ENCODE assay signal across 1 cellular context in the genomic region with DNA sequence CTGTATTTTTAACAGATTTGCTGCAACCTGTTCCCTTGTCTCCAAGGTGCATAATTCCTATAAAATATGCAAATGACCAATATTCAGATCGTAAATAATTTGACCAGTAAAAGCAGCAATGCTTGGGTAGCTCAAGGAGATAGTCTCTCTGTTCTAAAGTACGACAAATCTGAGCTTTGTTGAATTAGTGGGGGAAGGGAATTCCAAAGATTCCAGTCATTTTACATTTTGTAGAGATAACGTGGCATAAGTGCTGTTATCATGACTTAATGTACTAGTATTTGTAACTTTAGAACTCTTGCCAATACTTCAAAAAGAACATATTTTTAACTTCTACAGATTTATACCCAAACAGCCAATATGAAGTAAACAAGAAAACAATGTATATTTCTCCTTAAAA.
TF ChIP-seq lines count a peak whose summit lies in the region.

No MANE protein-coding gene starts in this region.

TF ChIP-seq in GM23338, 12 proteins besides CTCF, POLR2A, EP300 and RAD21 (continued from another document):
- TF ChIP-seq, protein P1, sequence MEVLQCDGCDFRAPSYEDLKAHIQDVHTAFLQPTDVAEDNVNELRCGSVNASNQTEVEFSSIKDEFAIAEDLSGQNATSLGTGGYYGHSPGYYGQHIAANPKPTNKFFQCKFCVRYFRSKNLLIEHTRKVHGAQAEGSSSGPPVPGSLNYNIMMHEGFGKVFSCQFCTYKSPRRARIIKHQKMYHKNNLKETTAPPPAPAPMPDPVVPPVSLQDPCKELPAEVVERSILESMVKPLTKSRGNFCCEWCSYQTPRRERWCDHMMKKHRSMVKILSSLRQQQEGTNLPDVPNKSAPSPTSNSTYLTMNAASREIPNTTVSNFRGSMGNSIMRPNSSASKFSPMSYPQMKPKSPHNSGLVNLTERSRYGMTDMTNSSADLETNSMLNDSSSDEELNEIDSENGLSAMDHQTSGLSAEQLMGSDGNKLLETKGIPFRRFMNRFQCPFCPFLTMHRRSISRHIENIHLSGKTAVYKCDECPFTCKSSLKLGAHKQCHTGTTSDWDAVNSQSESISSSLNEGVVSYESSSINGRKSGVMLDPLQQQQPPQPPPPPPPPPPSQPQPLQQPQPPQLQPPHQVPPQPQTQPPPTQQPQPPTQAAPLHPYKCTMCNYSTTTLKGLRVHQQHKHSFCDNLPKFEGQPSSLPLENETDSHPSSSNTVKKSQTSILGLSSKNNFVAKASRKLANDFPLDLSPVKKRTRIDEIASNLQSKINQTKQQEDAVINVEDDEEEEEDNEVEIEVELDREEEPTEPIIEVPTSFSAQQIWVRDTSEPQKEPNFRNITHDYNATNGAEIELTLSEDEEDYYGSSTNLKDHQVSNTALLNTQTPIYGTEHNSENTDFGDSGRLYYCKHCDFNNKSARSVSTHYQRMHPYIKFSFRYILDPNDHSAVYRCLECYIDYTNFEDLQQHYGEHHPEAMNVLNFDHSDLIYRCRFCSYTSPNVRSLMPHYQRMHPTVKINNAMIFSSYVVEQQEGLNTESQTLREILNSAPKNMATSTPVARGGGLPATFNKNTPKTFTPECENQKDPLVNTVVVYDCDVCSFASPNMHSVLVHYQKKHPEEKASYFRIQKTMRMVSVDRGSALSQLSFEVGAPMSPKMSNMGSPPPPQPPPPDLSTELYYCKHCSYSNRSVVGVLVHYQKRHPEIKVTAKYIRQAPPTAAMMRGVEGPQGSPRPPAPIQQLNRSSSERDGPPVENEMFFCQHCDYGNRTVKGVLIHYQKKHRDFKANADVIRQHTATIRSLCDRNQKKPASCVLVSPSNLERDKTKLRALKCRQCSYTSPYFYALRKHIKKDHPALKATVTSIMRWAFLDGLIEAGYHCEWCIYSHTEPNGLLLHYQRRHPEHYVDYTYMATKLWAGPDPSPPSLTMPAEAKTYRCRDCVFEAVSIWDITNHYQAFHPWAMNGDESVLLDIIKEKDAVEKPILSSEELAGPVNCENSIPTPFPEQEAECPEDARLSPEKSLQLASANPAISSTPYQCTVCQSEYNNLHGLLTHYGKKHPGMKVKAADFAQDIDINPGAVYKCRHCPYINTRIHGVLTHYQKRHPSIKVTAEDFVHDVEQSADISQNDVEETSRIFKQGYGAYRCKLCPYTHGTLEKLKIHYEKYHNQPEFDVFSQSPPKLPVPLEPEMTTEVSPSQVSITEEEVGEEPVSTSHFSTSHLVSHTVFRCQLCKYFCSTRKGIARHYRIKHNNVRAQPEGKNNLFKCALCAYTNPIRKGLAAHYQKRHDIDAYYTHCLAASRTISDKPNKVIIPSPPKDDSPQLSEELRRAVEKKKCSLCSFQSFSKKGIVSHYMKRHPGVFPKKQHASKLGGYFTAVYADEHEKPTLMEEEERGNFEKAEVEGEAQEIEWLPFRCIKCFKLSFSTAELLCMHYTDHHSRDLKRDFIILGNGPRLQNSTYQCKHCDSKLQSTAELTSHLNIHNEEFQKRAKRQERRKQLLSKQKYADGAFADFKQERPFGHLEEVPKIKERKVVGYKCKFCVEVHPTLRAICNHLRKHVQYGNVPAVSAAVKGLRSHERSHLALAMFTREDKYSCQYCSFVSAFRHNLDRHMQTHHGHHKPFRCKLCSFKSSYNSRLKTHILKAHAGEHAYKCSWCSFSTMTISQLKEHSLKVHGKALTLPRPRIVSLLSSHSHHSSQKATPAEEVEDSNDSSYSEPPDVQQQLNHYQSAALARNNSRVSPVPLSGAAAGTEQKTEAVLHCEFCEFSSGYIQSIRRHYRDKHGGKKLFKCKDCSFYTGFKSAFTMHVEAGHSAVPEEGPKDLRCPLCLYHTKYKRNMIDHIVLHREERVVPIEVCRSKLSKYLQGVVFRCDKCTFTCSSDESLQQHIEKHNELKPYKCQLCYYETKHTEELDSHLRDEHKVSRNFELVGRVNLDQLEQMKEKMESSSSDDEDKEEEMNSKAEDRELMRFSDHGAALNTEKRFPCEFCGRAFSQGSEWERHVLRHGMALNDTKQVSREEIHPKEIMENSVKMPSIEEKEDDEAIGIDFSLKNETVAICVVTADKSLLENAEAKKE (CRISPR knock-in tag; IDR thresholded peaks at IDR 0.05) = no peak
- TF ChIP-seq CREB1 (CRISPR knock-in tag; IDR thresholded peaks at IDR 0.05; ENCODE audit: low read depth) = no peak
- TF ChIP-seq, protein P2, sequence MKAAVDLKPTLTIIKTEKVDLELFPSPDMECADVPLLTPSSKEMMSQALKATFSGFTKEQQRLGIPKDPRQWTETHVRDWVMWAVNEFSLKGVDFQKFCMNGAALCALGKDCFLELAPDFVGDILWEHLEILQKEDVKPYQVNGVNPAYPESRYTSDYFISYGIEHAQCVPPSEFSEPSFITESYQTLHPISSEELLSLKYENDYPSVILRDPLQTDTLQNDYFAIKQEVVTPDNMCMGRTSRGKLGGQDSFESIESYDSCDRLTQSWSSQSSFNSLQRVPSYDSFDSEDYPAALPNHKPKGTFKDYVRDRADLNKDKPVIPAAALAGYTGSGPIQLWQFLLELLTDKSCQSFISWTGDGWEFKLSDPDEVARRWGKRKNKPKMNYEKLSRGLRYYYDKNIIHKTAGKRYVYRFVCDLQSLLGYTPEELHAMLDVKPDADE (IDR thresholded peaks at IDR 0.05) = no peak
